Comparison of ENCODE assay signal across 1 cellular context in genomic region chr2:186485576-186485870, GRCh38.
TF ChIP-seq lines count a peak whose summit lies in the region.

No MANE protein-coding gene starts in this region.

TF ChIP-seq in WTC11, 78 proteins besides CTCF, POLR2A, EP300 and RAD21 (continued from another document):
- TF ChIP-seq ZNF671 (CRISPR knock-in tag; IDR thresholded peaks at IDR 0.05) (no peak), AFF4 (CRISPR knock-in tag; IDR thresholded peaks at IDR 0.05; ENCODE audit: borderline replicate concordance) (no peak)
